22 cellular contexts compared by ENCODE assay signal in the genomic region with DNA sequence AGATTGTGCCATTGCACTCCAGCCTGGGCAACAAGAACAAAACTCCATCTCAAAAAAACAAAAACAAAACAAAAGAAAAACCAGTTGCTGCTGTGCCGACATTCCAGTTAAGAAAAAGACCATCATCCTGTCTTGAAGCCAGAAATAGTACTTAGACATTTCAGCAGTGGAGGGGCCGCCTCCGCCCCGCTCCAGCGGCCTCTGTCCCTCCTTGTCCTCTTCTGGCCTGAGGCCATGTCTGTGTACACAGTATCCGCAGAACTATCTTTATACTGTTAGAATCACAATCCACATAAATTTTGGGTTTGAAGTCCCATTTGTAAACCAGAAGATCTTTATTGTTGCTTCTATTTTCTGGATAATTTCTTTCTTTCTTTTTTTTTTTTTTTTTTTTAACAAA. TPM values are rescaled to one million over a fixed set of nuclear protein-coding genes. Genes with fewer than 3 reads are reported as not detected.
DNase-seq lines count a peak whose midpoint lies in the region; ATAC-seq, FAIRE-seq and TF ChIP-seq lines count a peak whose summit lies in the region.
"Had no signal": no experiment of that assay in that cellular context is flagged by ENCODE, and none has a peak within 500 bp of the region (broad histone marks: within the 10 kb centered on the region; RNA-seq: fewer than 3 reads in every experiment).

No MANE protein-coding gene starts in this region.

- no peaks in the 10 kb centered on the region for H3K27me3 ChIP-seq in left ventricle myocardium inferior (ENCODE audit: low read depth)
- H3K27me3 ChIP-seq in dorsolateral prefrontal cortex: no peaks in the 10 kb centered on the region
- H3K27me3 ChIP-seq: BLaER1 had no signal

- FAIRE-seq in GM12892 (lab: Jason Lieb, UNC): no peak
- FAIRE-seq: GM12878, H54 had no signal

- H3K4me3 ChIP-seq in left ventricle myocardium inferior: no peak overlapping the region
- H3K4me3 ChIP-seq in dorsolateral prefrontal cortex: no peak overlapping the region
- H3K4me3 ChIP-seq: BLaER1, GM12878, GM23338 had no signal

- TF ChIP-seq CTCF in left ventricle myocardium inferior (IDR thresholded peaks at IDR 0.05; ENCODE audit: borderline replicate concordance): no peak
- no peak for TF ChIP-seq CTCF in dorsolateral prefrontal cortex (IDR thresholded peaks at IDR 0.05 in 54 of 56, conservative IDR thresholded peaks at IDR 0.05 in 2 of 56; ENCODE audit: low read depth in 1 of 56, partially characterized antibody in 56 of 56)

- intact Hi-C loops in left ventricle myocardium inferior (cut with micrococcal nuclease) (no loop called here), left cardiac atrium (cut with DNase I) (no loop called here), dorsolateral prefrontal cortex (cut with DNase I) (loop anchor here in 1 of 2 donors (10.0 kb wide), 1 partner anchor 120 kb away; no protein-coding TSS in a partner anchor)

- H3K27ac ChIP-seq in left ventricle myocardium inferior (replicated peaks) (peak overlapping the region; percentile 72), dorsolateral prefrontal cortex (peak overlapping the region in 47 of 59 donors; percentile 10 to 96 (median 87))
- H3K27ac ChIP-seq: BLaER1 had no signal

- peaks cover 33% of the 10 kb centered on the region for H3K36me3 ChIP-seq in left ventricle myocardium inferior

- ATAC-seq in left cardiac atrium (no peak), GM19035 (IDR thresholded peaks at IDR 0.05; ENCODE audit: unreplicated experiment) (no peak)
- ATAC-seq: GM12878, GM23338 had no signal

- TF ChIP-seq POLR2A in GM12892 (IDR thresholded peaks at IDR 0.05; ENCODE audit: low read depth, low read length): no peak

- H3K9me3 ChIP-seq in left ventricle myocardium inferior (replicated peaks): no peaks in the 10 kb centered on the region
- H3K9me3 ChIP-seq: BLaER1 had no signal

- H3K4me1 ChIP-seq in left ventricle myocardium inferior: peaks cover 64% of the 10 kb centered on the region

- peak; percentile 39 for DNase-seq in left ventricle myocardium inferior
- DNase-seq in left cardiac atrium: no peak
- DNase-seq in dorsolateral prefrontal cortex: no peak
- DNase-seq in pons (ENCODE audit: low spot score): peak; percentile 34
- no peak for DNase-seq in GM12892 (ENCODE audit: insufficient read length)
- DNase-seq in amygdala (lab: John Stamatoyannopoulos, UW): no peak
- DNase-seq: 8988T; CD8-positive, alpha-beta memory T cell; COR-L47; DMS 273 treated with DMSO at 0.1 percent for 48 hours; DMS53; DND-41; EL; HCEC 1CT had no signal

RNA-seq across cellular contexts. Expression of a gene that starts 24.9 kb away (rescaled TPM):
- total RNA-seq in left ventricle myocardium inferior: 21.3 TPM
- 10 to 100 TPM; 23.1 to 25.3 TPM for total RNA-seq in left cardiac atrium
- 10 to 100 TPM; 29.2 to 64.6 (median 46.8) TPM for total RNA-seq in dorsolateral prefrontal cortex
- 17.9 TPM for polyA plus RNA-seq in GM12892 (2012; ENCODE audit: missing spikeins)

RNA-seq across cellular contexts. Expression of a gene that starts 43.3 kb away (rescaled TPM):
- total RNA-seq in left ventricle myocardium inferior: not detected
- not detected for total RNA-seq in left cardiac atrium
- under 1 TPM in 2 of 120 experiments, not detected in 118; 0.47 to 0.80 TPM for total RNA-seq in dorsolateral prefrontal cortex
- polyA plus RNA-seq in GM12892 (2012; ENCODE audit: missing spikeins): not detected
- total RNA-seq: G401, GM12878 had no signal
- polyA plus RNA-seq: AG04450; CD14-positive monocyte; CD8-positive, alpha-beta memory T cell; GM12878 had no signal

RNA-seq across cellular contexts. Expression of a gene that starts 55.8 kb away (rescaled TPM):
- 42.6 TPM for total RNA-seq in left ventricle myocardium inferior
- total RNA-seq in left cardiac atrium: 100 to 1,000 TPM in 1 of 2 donors, 10 to 100 TPM in 1; 58.9 to 131 TPM
- 10 to 100 TPM in 119 of 120 experiments, 1 to 10 TPM in 1; 8.7 to 94.0 (median 30.1) TPM for total RNA-seq in dorsolateral prefrontal cortex
- 132 TPM for polyA plus RNA-seq in GM12892 (2012; ENCODE audit: missing spikeins)

Comparison
In these comparisons a context has a peak if more than half of its experiments do, and no peak if none do; other contexts are left out.
1. DNase-seq: peak in left ventricle myocardium inferior (single experiment) and pons (single experiment); none in left cardiac atrium (single experiment), dorsolateral prefrontal cortex (0 of 10), GM12892 (single experiment) and amygdala (0 of 56).